Comparison of ENCODE assay signal across 16 cellular contexts in genomic region chrX:110698696-110699095, GRCh38.
DNase-seq lines count a peak whose midpoint lies in the region; ATAC-seq and TF ChIP-seq lines count a peak whose summit lies in the region.
"Had no signal": no experiment of that assay in that cellular context is flagged by ENCODE, and none has a peak within 500 bp of the region (broad histone marks: within the 10 kb centered on the region; RNA-seq: fewer than 3 reads in every experiment).

No MANE protein-coding gene starts in this region.

- CTCF ChIA-PET in GM10248 (lab: Yijun Ruan, JAX): no interaction called here
- CTCF ChIA-PET in activated CD4-positive, alpha-beta memory T cell treated with anti-CD3 and anti-CD28 coated beads, Interleukin-2, amount 10 ng/mL, durations not matched to agents 7 days and 5 days (lab: Charles Lee): no interaction called here

- no peaks in the 10 kb centered on the region for H3K9me3 Mint-ChIP-seq in activated CD4-positive, alpha-beta memory T cell treated with anti-CD3 and anti-CD28 coated beads, Interleukin-2, amount 10 ng/mL, durations not matched to agents 7 days and 5 days
- H3K9me3 Mint-ChIP-seq: dendritic cell treated with granulocyte-macrophage colony-stimulating factor and Interleukin-4, amounts not matched to agents 40 ng/mL and 50 ng/mL, for 4 days had no signal

- H3K36me3 Mint-ChIP-seq in activated CD4-positive, alpha-beta memory T cell treated with anti-CD3 and anti-CD28 coated beads, Interleukin-2, amount 10 ng/mL, durations not matched to agents 7 days and 5 days (ENCODE audit: low read depth): no peaks in the 10 kb centered on the region
- H3K36me3 Mint-ChIP-seq: activated CD8-positive, alpha-beta memory T cell treated with anti-CD3 and anti-CD28 coated beads, Interleukin-2, amount 10 ng/mL, durations not matched to agents 7 days and 5 days had no signal

- DNase-seq in GM10248 (ENCODE audit: extremely low spot score) (peak; percentile 7), substantia nigra (lab: John Stamatoyannopoulos, UW) (no peak), glomerular visceral epithelial cell (ENCODE audit: extremely low spot score) (no peak)
- DNase-seq in activated CD4-positive, alpha-beta memory T cell treated with anti-CD3 and anti-CD28 coated beads, Interleukin-2, amount 10 ng/mL, durations not matched to agents 7 days and 5 days: no peak
- DNase-seq: activated CD8-positive, alpha-beta memory T cell treated with anti-CD3 and anti-CD28 coated beads, Interleukin-2, amount 10 ng/mL, durations not matched to agents 7 days and 5 days; COR-L47; NCI-H510A; pancreas; stimulated activated CD8-positive, alpha-beta memory T cell treated with anti-CD3 and anti-CD28 coated beads, Interleukin-4, amount 100 ng/mL, for 48 hours; upper lobe of left lung had no signal

- POLR2A ChIA-PET in GM10248 (lab: Yijun Ruan, JAX): no interaction called here
- POLR2A ChIA-PET in activated CD4-positive, alpha-beta memory T cell treated with anti-CD3 and anti-CD28 coated beads, Interleukin-2, amount 10 ng/mL, durations not matched to agents 7 days and 5 days (lab: Charles Lee): no interaction called here

- H3K27ac Mint-ChIP-seq in activated CD4-positive, alpha-beta memory T cell treated with anti-CD3 and anti-CD28 coated beads, Interleukin-2, amount 10 ng/mL, durations not matched to agents 7 days and 5 days: no peak overlapping the region
- H3K27ac Mint-ChIP-seq: activated CD8-positive, alpha-beta memory T cell treated with anti-CD3 and anti-CD28 coated beads, Interleukin-2, amount 10 ng/mL, durations not matched to agents 7 days and 5 days; dendritic cell treated with granulocyte-macrophage colony-stimulating factor and Interleukin-4, amounts not matched to agents 40 ng/mL and 50 ng/mL, for 4 days had no signal

- no peak overlapping the region for H3K27ac ChIP-seq in substantia nigra (ENCODE audit: low read depth, low read length, poor library complexity, severe bottlenecking)
- H3K27ac ChIP-seq: pancreas, upper lobe of left lung had no signal

- no peak overlapping the region for H3K4me3 Mint-ChIP-seq in activated CD4-positive, alpha-beta memory T cell treated with anti-CD3 and anti-CD28 coated beads, Interleukin-2, amount 10 ng/mL, durations not matched to agents 7 days and 5 days
- H3K4me3 Mint-ChIP-seq: activated CD8-positive, alpha-beta memory T cell treated with anti-CD3 and anti-CD28 coated beads, Interleukin-2, amount 10 ng/mL, durations not matched to agents 7 days and 5 days; dendritic cell treated with granulocyte-macrophage colony-stimulating factor and Interleukin-4, amounts not matched to agents 40 ng/mL and 50 ng/mL, for 4 days had no signal

- H3K27me3 Mint-ChIP-seq in activated CD4-positive, alpha-beta memory T cell treated with anti-CD3 and anti-CD28 coated beads, Interleukin-2, amount 10 ng/mL, durations not matched to agents 7 days and 5 days: no peaks in the 10 kb centered on the region
- H3K27me3 Mint-ChIP-seq: activated CD8-positive, alpha-beta memory T cell treated with anti-CD3 and anti-CD28 coated beads, Interleukin-2, amount 10 ng/mL, durations not matched to agents 7 days and 5 days; dendritic cell treated with granulocyte-macrophage colony-stimulating factor and Interleukin-4, amounts not matched to agents 40 ng/mL and 50 ng/mL, for 4 days had no signal

- ATAC-seq in GM19372 (IDR thresholded peaks at IDR 0.05; ENCODE audit: low read depth, unreplicated experiment): peak; percentile 68
- peak; percentile 82 for ATAC-seq in HG02610 (IDR thresholded peaks at IDR 0.05; ENCODE audit: unreplicated experiment)
- peak; percentile 81 for ATAC-seq in HG03432 (IDR thresholded peaks at IDR 0.05; ENCODE audit: unreplicated experiment)
- ATAC-seq in HG03439 (IDR thresholded peaks at IDR 0.05; ENCODE audit: unreplicated experiment): no peak
- ATAC-seq: activated CD8-positive, alpha-beta memory T cell treated with anti-CD3 and anti-CD28 coated beads, Interleukin-2, amount 10 ng/mL, durations not matched to agents 7 days and 5 days; Right ventricle myocardium inferior had no signal

- no peak for TF ChIP-seq CTCF in GM10248 (IDR thresholded peaks at IDR 0.05; ENCODE audit: control extremely low read depth, extremely low read depth, low read depth, missing control alignments)

- H3K4me1 Mint-ChIP-seq in activated CD4-positive, alpha-beta memory T cell treated with anti-CD3 and anti-CD28 coated beads, Interleukin-2, amount 10 ng/mL, durations not matched to agents 7 days and 5 days: no peaks in the 10 kb centered on the region
- H3K4me1 Mint-ChIP-seq: activated CD8-positive, alpha-beta memory T cell treated with anti-CD3 and anti-CD28 coated beads, Interleukin-2, amount 10 ng/mL, durations not matched to agents 7 days and 5 days had no signal
